1 cellular context compared by ENCODE assay signal in genomic region chr7:1512781-1513656, GRCh38.
TF ChIP-seq lines count a peak whose summit lies in the region.

No MANE protein-coding gene starts in this region.

TF ChIP-seq in K562, 482 proteins besides CTCF, POLR2A, EP300 and RAD21 (continues in another document):
- TF ChIP-seq ZNF639 (CRISPR knock-in tag; conservative IDR thresholded peaks at IDR 0.05 in 1 of 2, IDR thresholded peaks at IDR 0.05 in 1 of 2) (peak in 1 of 2 experiments; percentile 63; a peak in 1 of 4 replicates), ZNF316 (IDR thresholded peaks at IDR 0.05) (peak; percentile 96), ZNF347 (CRISPR knock-in tag; IDR thresholded peaks at IDR 0.05; ENCODE audit: low read depth) (no peak), ZBTB7A (IDR thresholded peaks at IDR 0.05; ENCODE audit: borderline replicate concordance, control insufficient read depth, low read depth, low read length) (no peak), HDGF (IDR thresholded peaks at IDR 0.05) (no peak), CBFA2T2 (conservative IDR thresholded peaks at IDR 0.05) (no peak), TRIM28 (IDR thresholded peaks at IDR 0.05) (no peak), ETV6 (IDR thresholded peaks at IDR 0.05; ENCODE audit: borderline replicate concordance in 1 of 2, low read depth in 2 of 2, low read length in 1 of 2) (no peak), ETV6 (CRISPR knock-in tag; IDR thresholded peaks at IDR 0.05; ENCODE audit: borderline replicate concordance) (no peak), ZNF77 (CRISPR knock-in tag; IDR thresholded peaks at IDR 0.05) (no peak), SIX5 (IDR thresholded peaks at IDR 0.05; ENCODE audit: borderline replicate concordance in 1 of 2, insufficient read depth in 1 of 2, low read depth in 1 of 2, low read length in 2 of 2) (no peak), RFX5 (IDR thresholded peaks at IDR 0.05; ENCODE audit: low read depth, low read length) (no peak), ZNF740 (CRISPR knock-in tag; IDR thresholded peaks at IDR 0.05) (no peak), ZNF740 (tag; IDR thresholded peaks at IDR 0.05) (no peak), TFAP4 (CRISPR knock-in tag; IDR thresholded peaks at IDR 0.05; ENCODE audit: borderline replicate concordance) (no peak), CHD2 (IDR thresholded peaks at IDR 0.05; ENCODE audit: low read depth, low read length) (no peak), WHSC1 (IDR thresholded peaks at IDR 0.05; ENCODE audit: low read length) (no peak), ZNF12 (CRISPR knock-in tag; IDR thresholded peaks at IDR 0.05) (no peak), ZNF324 (CRISPR knock-in tag; IDR thresholded peaks at IDR 0.05) (no peak), MXD1 (CRISPR knock-in tag; IDR thresholded peaks at IDR 0.05; ENCODE audit: borderline replicate concordance, poor library complexity, severe bottlenecking) (no peak), RBM25 (IDR thresholded peaks at IDR 0.05; ENCODE audit: low read depth, low read length, severe bottlenecking) (peak; percentile 54), ZNF583 (CRISPR knock-in tag; IDR thresholded peaks at IDR 0.05) (no peak), NR2C2 (CRISPR knock-in tag; IDR thresholded peaks at IDR 0.05) (no peak), NR2C2 (tag; IDR thresholded peaks at IDR 0.05) (no peak), KDM1A (IDR thresholded peaks at IDR 0.05) (peak in 1 of 2 experiments; percentile 61; a peak in 2 of 4 replicates), CREM (IDR thresholded peaks at IDR 0.05; ENCODE audit: low read depth) (peak; percentile 52), ZNF644 (tag; IDR thresholded peaks at IDR 0.05; ENCODE audit: low read depth) (no peak), ZNF146 (CRISPR knock-in tag; IDR thresholded peaks at IDR 0.05; ENCODE audit: unreplicated experiment) (no peak), PREB (CRISPR knock-in tag; IDR thresholded peaks at IDR 0.05) (no peak), SIN3B (IDR thresholded peaks at IDR 0.05; ENCODE audit: low read depth) (no peak), CHAMP1 (IDR thresholded peaks at IDR 0.05) (no peak), DIDO1 (tag; IDR thresholded peaks at IDR 0.05; ENCODE audit: low read depth) (no peak), CHD7 (IDR thresholded peaks at IDR 0.05; ENCODE audit: low read depth, low read length) (no peak), PKNOX1 (IDR thresholded peaks at IDR 0.05) (peak; percentile 65), ILF3 (IDR thresholded peaks at IDR 0.05; ENCODE audit: borderline replicate concordance) (no peak), L3MBTL2 (IDR thresholded peaks at IDR 0.05) (peak; percentile 73), HMG20A (CRISPR knock-in tag; conservative IDR thresholded peaks at IDR 0.05) (no peak), TSC22D4 (tag; IDR thresholded peaks at IDR 0.05) (no peak), TCFL5 (CRISPR knock-in tag; conservative IDR thresholded peaks at IDR 0.05) (no peak), CREB1 (IDR thresholded peaks at IDR 0.05) (no peak), CREB1 (CRISPR knock-in tag; IDR thresholded peaks at IDR 0.05) (peak; percentile 25; the same call in 1 of the 2 replicates), ATF3 (IDR thresholded peaks at IDR 0.05) (peak; percentile 53), ATF3 (CRISPR knock-in tag; conservative IDR thresholded peaks at IDR 0.05) (0 out of 2 replicates have a peak, but pooled peaks have one; percentile 38), BACH1 (tag; IDR thresholded peaks at IDR 0.05) (peak; percentile 83)
